27 cellular contexts compared by ENCODE assay signal in the genomic region with DNA sequence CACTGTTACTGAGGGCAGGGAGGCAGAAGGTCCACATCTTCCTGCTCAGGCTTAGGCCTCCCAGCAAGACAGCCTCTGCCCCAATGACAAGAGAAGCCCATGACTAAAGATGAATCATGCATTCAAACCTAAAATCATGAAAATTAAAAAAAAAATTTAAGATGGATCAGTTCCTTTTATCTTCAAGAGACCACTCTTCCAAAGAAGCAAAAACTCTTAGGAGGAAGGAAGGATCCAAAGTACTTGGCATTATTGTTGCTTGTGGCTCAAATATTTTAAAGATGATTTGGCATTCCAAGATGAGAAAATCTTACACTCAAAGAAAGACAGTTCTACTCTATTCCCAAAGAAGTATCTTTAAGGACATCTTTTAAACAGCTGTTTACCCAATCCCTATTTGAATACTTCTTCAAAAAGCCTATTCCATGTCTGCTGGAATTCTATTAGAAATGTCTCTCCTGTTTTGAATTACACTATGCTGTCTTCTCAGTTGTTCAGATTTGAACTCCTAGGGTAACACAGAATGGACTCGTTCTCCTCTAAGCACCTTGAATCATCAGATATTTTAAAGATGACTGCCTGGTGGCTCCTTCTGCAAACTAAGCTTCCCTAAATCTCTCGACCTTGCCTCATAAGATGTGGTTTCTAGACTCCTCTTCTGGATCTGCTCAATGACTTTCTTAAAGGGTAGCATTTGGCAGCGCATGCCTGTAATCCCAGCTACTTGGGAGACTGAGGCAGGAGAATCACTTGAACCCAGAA. TPM values are rescaled to one million over a fixed set of nuclear protein-coding genes. Genes with fewer than 3 reads are reported as not detected.
DNase-seq lines count a peak whose midpoint lies in the region; ATAC-seq and TF ChIP-seq lines count a peak whose summit lies in the region.
"Had no signal": no experiment of that assay in that cellular context is flagged by ENCODE, and none has a peak within 500 bp of the region (broad histone marks: within the 10 kb centered on the region; RNA-seq: fewer than 3 reads in every experiment).

No MANE protein-coding gene starts in this region.

- no peak for ATAC-seq in GM19023 (IDR thresholded peaks at IDR 0.05; ENCODE audit: unreplicated experiment)
- ATAC-seq: activated CD8-positive, alpha-beta T cell treated with anti-CD3 and anti-CD28 coated beads for 36 hours; natural killer cell had no signal

- H3K79me2 ChIP-seq in SK-N-SH (ENCODE audit: insufficient read depth) (no peaks in the 10 kb centered on the region), fibroblast of lung (ENCODE audit: control insufficient read depth, insufficient read depth, low read length) (no peaks in the 10 kb centered on the region)

- no peak overlapping the region for H3K9ac ChIP-seq in SK-N-SH
- no peak overlapping the region for H3K9ac ChIP-seq in fibroblast of lung (ENCODE audit: insufficient read depth, low read length)

- peaks cover 0 to 5% of the 10 kb centered on the region in 2 experiments; a peak in 1 of 4 replicates for H3K4me1 ChIP-seq in SK-N-SH (ENCODE audit: control insufficient read depth in 1 of 2, insufficient read depth in 2 of 2, low read depth in 1 of 2, low read length in 1 of 2)
- peaks cover 9% of the 10 kb centered on the region for H3K4me1 ChIP-seq in fibroblast of lung (ENCODE audit: control insufficient read depth, extremely low read depth, insufficient read depth, low read length)
- peaks cover 0 to 29% (median 11%) of the 10 kb centered on the region in 4 donors for H3K4me1 ChIP-seq in stomach
- H3K4me1 ChIP-seq: upper lobe of left lung had no signal

- no peaks in the 10 kb centered on the region for H4K20me1 ChIP-seq in SK-N-SH (ENCODE audit: insufficient read depth)
- H4K20me1 ChIP-seq in fibroblast of lung (ENCODE audit: control insufficient read depth, extremely low read depth, insufficient read depth, low read length) = no peaks in the 10 kb centered on the region

- POLR2A ChIA-PET in SK-N-SH (lab: Yijun Ruan, JAX) = no interaction called here

- TF ChIP-seq CTCF in SK-N-SH (IDR thresholded peaks at IDR 0.05) (no peak), fibroblast of lung (conservative IDR thresholded peaks at IDR 0.05 in 1 of 2, IDR thresholded peaks at IDR 0.05 in 1 of 2; ENCODE audit: low read depth in 1 of 2, low read length in 2 of 2) (no peak), stomach (IDR thresholded peaks at IDR 0.05) (no peak)

- H3K9me3 ChIP-seq in SK-N-SH (no peaks in the 10 kb centered on the region), fibroblast of lung (ENCODE audit: control insufficient read depth, insufficient read depth, low read depth, low read length) (no peaks in the 10 kb centered on the region), stomach (no peaks in the 10 kb centered on the region)
- H3K9me3 ChIP-seq: MG63, upper lobe of left lung had no signal

- 63% methylated on average over 3 of the region's 3 CpGs for WGBS in SK-N-SH (ENCODE audit: low lambda C conversion rate)
- WGBS in stomach, 5 donors = 85 to 96% (median 88%) methylated on average over 3 of the region's 3 CpGs

- H3K27me3 ChIP-seq in SK-N-SH (ENCODE audit: insufficient read depth) = no peaks in the 10 kb centered on the region
- no peaks in the 10 kb centered on the region for H3K27me3 ChIP-seq in fibroblast of lung (ENCODE audit: control insufficient read depth, insufficient read depth, low read length)
- no peaks in the 10 kb centered on the region for H3K27me3 ChIP-seq in stomach
- H3K27me3 ChIP-seq: MG63, upper lobe of left lung had no signal

- TF ChIP-seq RAD21 in SK-N-SH (IDR thresholded peaks at IDR 0.05; ENCODE audit: low read length) = no peak

- no peak for TF ChIP-seq POLR2A in stomach (IDR thresholded peaks at IDR 0.05)

- TF ChIP-seq EP300 in SK-N-SH (IDR thresholded peaks at IDR 0.05; ENCODE audit: borderline replicate concordance in 1 of 2, low read depth in 1 of 2, low read length in 1 of 2) = no peak
- no peak for TF ChIP-seq EP300 in stomach (IDR thresholded peaks at IDR 0.05)

- H2AFZ ChIP-seq in SK-N-SH (ENCODE audit: low read depth) = peak overlapping the region; percentile 23; the same call in 1 of the 2 replicates
- H2AFZ ChIP-seq in fibroblast of lung (ENCODE audit: low read length) = no peak overlapping the region

- DNase-seq in NOMO-1 treated with DMSO at 0.1 percent for 48 hours (lab: John Stamatoyannopoulos, UW; ENCODE audit: unreplicated experiment) (peak; percentile 1), NOMO-1 (lab: John Stamatoyannopoulos, UW; ENCODE audit: unreplicated experiment in 2 of 2) (no peak), SK-N-SH (no peak), fibroblast of lung (ENCODE audit: low read depth in 2 of 2) (peak in 1 of 2 donors; percentile 66), stomach (no peak), cerebellar cortex (ENCODE audit: low spot score) (no peak), kidney glomerular epithelial cell (lab: John Stamatoyannopoulos, UW) (no peak)
- DNase-seq: activated CD4-positive, CD25-positive, alpha-beta regulatory T cell treated with anti-CD3 and anti-CD28 coated beads, Interleukin-2, amount 50 U/mL, for 72 hours; activated CD8-positive, alpha-beta T cell treated with anti-CD3 and anti-CD28 coated beads for 36 hours; activated naive CD4-positive, alpha-beta T cell treated with anti-CD3 and anti-CD28 coated beads for 36 hours; activated T-cell treated with anti-CD3 and anti-CD28 coated beads, Interleukin-2, amount 50 U/mL, for 24 hours; central memory CD4-positive, alpha-beta T cell; DMS79; left colon; mesendoderm; MG63; natural killer cell; NCI-H1436; NCI-H2107; NCI-H510A; stimulated activated CD4-positive, alpha-beta T cell treated with anti-CD3 and anti-CD28 coated beads, Interleukin-12 subunit alpha, Interleukin-12 subunit beta, amount 100 ng/mL, for 4 hours; T1000; upper lobe of left lung had no signal

- no peaks in the 10 kb centered on the region for H3K9me2 ChIP-seq in SK-N-SH

- intact Hi-C loops in stomach (cut with DNase I; ENCODE audit: low total_unique reads) = no loop called here

- CTCF ChIA-PET in SK-N-SH (lab: Yijun Ruan, JAX) = interaction anchor here (1.5 kb wide), 1 partner anchor 472 kb away, joined by 3 read pairs; no protein-coding TSS in a partner anchor

- H3K36me3 ChIP-seq in SK-N-SH (replicated peaks in 1 of 2; ENCODE audit: control insufficient read depth in 1 of 2, insufficient read depth in 2 of 2, low read length in 1 of 2) (no peaks in the 10 kb centered on the region), fibroblast of lung (ENCODE audit: control insufficient read depth, insufficient read depth, low read length) (no peaks in the 10 kb centered on the region), stomach (peaks cover 0 to 13% (median 4%) of the 10 kb centered on the region in 4 donors)
- H3K36me3 ChIP-seq: MG63, upper lobe of left lung had no signal

- peaks cover 22% of the 10 kb centered on the region for H3F3A ChIP-seq in SK-N-SH (replicated peaks; ENCODE audit: insufficient read depth)

- peak overlapping the region; percentile 15; the same call in 1 of the 2 replicates for H3K4me2 ChIP-seq in SK-N-SH
- peak overlapping the region; percentile 32 for H3K4me2 ChIP-seq in fibroblast of lung (ENCODE audit: extremely low read depth, insufficient read depth, low read length)

- H3K4me3 ChIP-seq in SK-N-SH (ENCODE audit: low read depth in 2 of 2, low read length in 1 of 2) = no peak overlapping the region
- H3K4me3 ChIP-seq in fibroblast of lung (replicated peaks in 1 of 4; ENCODE audit: control extremely low read depth in 1 of 4, insufficient read depth in 1 of 4, low read depth in 3 of 4, low read length in 4 of 4) = no peak overlapping the region
- H3K4me3 ChIP-seq in stomach = no peak overlapping the region
- H3K4me3 ChIP-seq: MG63, upper lobe of left lung had no signal

- peak overlapping the region in 1 of 2 experiments; percentile 74; a peak in 2 of 4 replicates for H3K27ac ChIP-seq in SK-N-SH (ENCODE audit: low read depth in 2 of 2, low read length in 1 of 2)
- no peak overlapping the region for H3K27ac ChIP-seq in fibroblast of lung (ENCODE audit: insufficient read depth, low read length)
- peak overlapping the region; percentile 74 to 93 (median 80) for H3K27ac ChIP-seq in stomach
- H3K27ac ChIP-seq: 22Rv1, RWPE1, upper lobe of left lung had no signal

TF ChIP-seq in SK-N-SH, 30 proteins besides CTCF, POLR2A, EP300 and RAD21 (continues in another document):
- TF ChIP-seq RXRA (IDR thresholded peaks at IDR 0.05; ENCODE audit: borderline replicate concordance, low read depth) = no peak
- TF ChIP-seq FOXM1 (IDR thresholded peaks at IDR 0.05; ENCODE audit: low read depth) = no peak
- no peak for TF ChIP-seq GATA2 (CRISPR knock-in tag; IDR thresholded peaks at IDR 0.05)
- no peak for TF ChIP-seq YY1 (IDR thresholded peaks at IDR 0.05; ENCODE audit: low read depth)
- TF ChIP-seq NFIC (IDR thresholded peaks at IDR 0.05; ENCODE audit: borderline replicate concordance) = no peak
- no peak for TF ChIP-seq SMC3 (IDR thresholded peaks at IDR 0.05; ENCODE audit: low read depth, low read length)
- TF ChIP-seq FOSL2 (IDR thresholded peaks at IDR 0.05; ENCODE audit: borderline replicate concordance, low read depth) = peak; percentile 70
- TF ChIP-seq JUND (IDR thresholded peaks at IDR 0.05) = peak; percentile 65
- TF ChIP-seq, protein P1, sequence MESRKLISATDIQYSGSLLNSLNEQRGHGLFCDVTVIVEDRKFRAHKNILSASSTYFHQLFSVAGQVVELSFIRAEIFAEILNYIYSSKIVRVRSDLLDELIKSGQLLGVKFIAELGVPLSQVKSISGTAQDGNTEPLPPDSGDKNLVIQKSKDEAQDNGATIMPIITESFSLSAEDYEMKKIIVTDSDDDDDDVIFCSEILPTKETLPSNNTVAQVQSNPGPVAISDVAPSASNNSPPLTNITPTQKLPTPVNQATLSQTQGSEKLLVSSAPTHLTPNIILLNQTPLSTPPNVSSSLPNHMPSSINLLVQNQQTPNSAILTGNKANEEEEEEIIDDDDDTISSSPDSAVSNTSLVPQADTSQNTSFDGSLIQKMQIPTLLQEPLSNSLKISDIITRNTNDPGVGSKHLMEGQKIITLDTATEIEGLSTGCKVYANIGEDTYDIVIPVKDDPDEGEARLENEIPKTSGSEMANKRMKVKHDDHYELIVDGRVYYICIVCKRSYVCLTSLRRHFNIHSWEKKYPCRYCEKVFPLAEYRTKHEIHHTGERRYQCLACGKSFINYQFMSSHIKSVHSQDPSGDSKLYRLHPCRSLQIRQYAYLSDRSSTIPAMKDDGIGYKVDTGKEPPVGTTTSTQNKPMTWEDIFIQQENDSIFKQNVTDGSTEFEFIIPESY (IDR thresholded peaks at IDR 0.05; ENCODE audit: borderline replicate concordance, low read depth) = no peak
- no peak for TF ChIP-seq GABPA (IDR thresholded peaks at IDR 0.05; ENCODE audit: low read depth)

RNA-seq across cellular contexts. Expression of a gene that starts 7.0 kb away (rescaled TPM):
- 4.9 and 6.2 TPM in 2 replicates for polyA plus RNA-seq in SK-N-SH (2012; rRNA removed)
- 5.9 and 6.0 TPM in 2 replicates for polyA plus RNA-seq in SK-N-SH (2012; cell fraction: cytosol; rRNA removed)
- polyA plus RNA-seq in SK-N-SH (2012; cell fraction: nucleus; rRNA removed) = 10.6 and 14.3 TPM in 2 replicates
- 9.2 and 15.5 TPM in 2 replicates for total RNA-seq in fibroblast of lung
- 10.6 and 11.2 TPM in 2 replicates for polyA plus RNA-seq in fibroblast of lung
- 7.4 and 10.6 TPM in 2 replicates for polyA plus RNA-seq in fibroblast of lung (2012)
- polyA minus RNA-seq in fibroblast of lung (ENCODE audit: low replicate concordance) = 3.5 and 5.3 TPM in 2 replicates
- total RNA-seq in stomach = 100 to 1,000 TPM in 1 of 5 donors, 1 to 10 TPM in 3, not detected in 1; 1.0 to 255 (median 4.3) TPM
- 10 to 100 TPM in 1 of 3 donors, 1 to 10 TPM in 2; 9.3 to 11.0 (median 9.5) TPM for polyA plus RNA-seq in stomach
- total RNA-seq: B cell had no signal
